In the genomic region with DNA sequence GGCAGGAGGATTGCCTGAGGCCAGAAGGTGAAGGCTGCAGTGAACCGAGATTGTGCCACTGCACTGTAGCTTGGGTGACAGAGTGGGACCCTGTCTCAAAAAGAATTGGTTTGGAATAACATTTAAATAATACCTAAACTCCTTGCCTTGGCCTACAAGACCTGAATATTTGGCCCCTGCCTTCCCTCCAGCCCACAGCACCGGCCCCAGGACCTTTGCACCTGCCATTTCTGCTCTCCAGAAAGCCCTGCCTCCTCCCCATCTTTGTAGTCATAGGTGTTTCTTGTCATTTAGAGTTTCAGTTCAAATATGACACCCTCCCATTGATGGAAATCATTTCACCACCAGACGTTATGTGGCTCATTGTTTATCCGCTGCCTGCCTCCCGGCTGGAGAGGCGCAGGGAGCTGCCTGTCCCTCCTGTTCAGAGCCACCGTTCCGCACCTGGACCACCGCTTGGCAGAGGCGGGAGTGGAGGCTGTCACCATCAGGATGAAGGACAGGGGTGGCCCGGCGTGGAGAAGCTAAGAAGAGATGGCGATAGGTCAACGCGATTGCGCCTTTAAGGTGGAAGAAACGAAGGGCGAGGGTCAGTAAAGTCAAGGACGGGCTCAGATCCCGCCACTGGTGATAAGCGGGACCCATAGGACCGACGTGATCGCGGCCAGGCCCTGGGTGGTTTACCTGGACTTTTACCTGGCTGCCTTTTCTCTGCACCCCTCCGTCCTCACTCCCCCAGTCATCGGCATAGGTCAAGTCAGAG, we compare ENCODE assay signal across 8 cellular contexts. TPM values are rescaled to one million over a fixed set of nuclear protein-coding genes. Genes with fewer than 3 reads are reported as not detected.
DNase-seq lines count a peak whose midpoint lies in the region; ATAC-seq and TF ChIP-seq lines count a peak whose summit lies in the region.

No MANE protein-coding gene starts in this region.

- H3K4me2 ChIP-seq in HCT116 (ENCODE audit: low read length) = peak overlapping the region; percentile 86

- H3K9ac ChIP-seq in HCT116 (ENCODE audit: low read length) (peak overlapping the region; percentile 52), skeletal muscle tissue (ENCODE audit: low read depth in 1 of 3, low read length in 3 of 3) (peak overlapping the region; percentile 64 to 74 (median 73))

- H3K4me1 ChIP-seq in HCT116 (ENCODE audit: control insufficient read depth in 1 of 2, insufficient read depth in 2 of 2, low read length in 2 of 2) (peaks cover 56 to 73% of the 10 kb centered on the region in 2 experiments), skeletal muscle tissue (ENCODE audit: control insufficient read depth in 3 of 3, insufficient read depth in 3 of 3, low read length in 3 of 3) (peaks cover 57 to 72% (median 60%) of the 10 kb centered on the region in 3 donors)

- H3K4me3 ChIP-seq in HCT116 (replicated peaks in 1 of 2; ENCODE audit: low read depth in 1 of 2, low read length in 2 of 2) = peak overlapping the region; percentile 44 to 78
- H3K4me3 ChIP-seq in WERI-Rb-1 (ENCODE audit: low read depth, low read length) = no peak overlapping the region
- peak overlapping the region; percentile 21 to 44 for H3K4me3 ChIP-seq in foreskin fibroblast (ENCODE audit: low read depth in 1 of 2, low read length in 2 of 2)
- H3K4me3 ChIP-seq in skeletal muscle tissue (ENCODE audit: low read length in 3 of 3) = peak overlapping the region; percentile 52 to 65 (median 58)

- DNase-seq in HCT116 (ENCODE audit: low read depth, low spot score) (no peak), WERI-Rb-1 (no peak), foreskin fibroblast (no peak), DMS79 treated with DMSO at 0.1 percent for 48 hours (lab: John Stamatoyannopoulos, UW) (no peak), hypothalamus (lab: John Stamatoyannopoulos, UW) (no peak), GM10266 (ENCODE audit: extremely low spot score) (no peak), DMS79 (lab: John Stamatoyannopoulos, UW) (no peak)

- H3K79me2 ChIP-seq in HCT116 (ENCODE audit: insufficient read depth, low read length) = peaks cover 21% of the 10 kb centered on the region

- no peaks in the 10 kb centered on the region for H3K9me2 ChIP-seq in HCT116 (ENCODE audit: insufficient read depth)

- H2AFZ ChIP-seq in HCT116 (ENCODE audit: low read depth, low read length, poor library complexity, severe bottlenecking) = peak overlapping the region; percentile 88

- no TSS peak for BruUV-seq in HCT116 (replicated peaks; lab: Mats Ljungman, UMichigan)

- no peaks in the 10 kb centered on the region for H3K9me3 ChIP-seq in HCT116 (ENCODE audit: control insufficient read depth in 1 of 2, insufficient read depth in 1 of 2, low read depth in 1 of 2, low read length in 2 of 2)
- H3K9me3 ChIP-seq in WERI-Rb-1 (ENCODE audit: severe bottlenecking) = no peaks in the 10 kb centered on the region
- H3K9me3 ChIP-seq in skeletal muscle tissue (ENCODE audit: control insufficient read depth in 3 of 3, low read length in 3 of 3) = no peaks in the 10 kb centered on the region

- POLR2A ChIA-PET in HCT116 (lab: Charles Lee) = no interaction called here

- no peak for TF ChIP-seq RAD21 in HCT116 (IDR thresholded peaks at IDR 0.05; ENCODE audit: low read depth)

- TF ChIP-seq CTCF in HCT116 (IDR thresholded peaks at IDR 0.05 in 2 of 3, conservative IDR thresholded peaks at IDR 0.05 in 1 of 3; ENCODE audit: borderline replicate concordance in 1 of 3, insufficient read depth in 1 of 3, low read depth in 2 of 3, low read length in 2 of 3) (no peak), WERI-Rb-1 (IDR thresholded peaks at IDR 0.05; ENCODE audit: low read depth, low read length) (no peak), foreskin fibroblast (IDR thresholded peaks at IDR 0.05; ENCODE audit: low read depth, low read length) (no peak), GM10266 (IDR thresholded peaks at IDR 0.05; ENCODE audit: control insufficient read depth, insufficient read depth, low read depth, missing control alignments) (no peak)

- H3K27me3 ChIP-seq in HCT116 (ENCODE audit: insufficient read depth, low read length) = no peaks in the 10 kb centered on the region
- no peaks in the 10 kb centered on the region for H3K27me3 ChIP-seq in WERI-Rb-1 (ENCODE audit: insufficient read depth, low read depth, severe bottlenecking)
- H3K27me3 ChIP-seq in skeletal muscle tissue (ENCODE audit: control insufficient read depth in 3 of 3, insufficient read depth in 3 of 3, low read length in 3 of 3) = no peaks in the 10 kb centered on the region

- RAD21 ChIA-PET in HCT116 (lab: Charles Lee; ENCODE audit: low non-redundant PET in 1 of 2, low total read pairs in 2 of 2, uncharacterized antibody in 2 of 2, unreplicated experiment in 2 of 2) = no interaction called here

- no peak for TF ChIP-seq POLR2A in HCT116 (IDR thresholded peaks at IDR 0.05; ENCODE audit: borderline replicate concordance, extremely low read depth, insufficient read depth, insufficient read length)

- H3K36me3 ChIP-seq in HCT116 (ENCODE audit: control insufficient read depth in 1 of 2, insufficient read depth in 2 of 2, low read length in 2 of 2) (no peaks in the 10 kb centered on the region), WERI-Rb-1 (peaks cover 3% of the 10 kb centered on the region; the same call in 1 of the 2 replicates), skeletal muscle tissue (ENCODE audit: control insufficient read depth in 3 of 3, insufficient read depth in 3 of 3, low read length in 3 of 3) (no peaks in the 10 kb centered on the region)

- intact Hi-C loops in HCT116 (cut with micrococcal nuclease) = no loop called here

- ATAC-seq in HCT116 = peak; percentile 1; the same call in 1 of the 2 replicates

- no peaks in the 10 kb centered on the region for H4K20me1 ChIP-seq in HCT116 (ENCODE audit: insufficient read depth)

- H3K27ac ChIP-seq in HCT116 (ENCODE audit: low read depth, low read length) = peak overlapping the region; percentile 69
- H3K27ac ChIP-seq in WERI-Rb-1 = peak overlapping the region; percentile 90
- peak overlapping the region; percentile 76 for H3K27ac ChIP-seq in skeletal muscle tissue (ENCODE audit: low read depth, low read length)

- CTCF ChIA-PET in HCT116 (lab: Charles Lee) = interaction anchor here (0.8 to 2.8 kb wide), 5 partner anchors 13 to 613 kb away, joined by 3 to 20 read pairs (median 4); a partner anchor contains a TSS

TF ChIP-seq in HCT116, 20 proteins besides CTCF, POLR2A, EP300 and RAD21:
- TF ChIP-seq CBX3 (IDR thresholded peaks at IDR 0.05; ENCODE audit: low read depth) (no peak), POLR2AphosphoS5 (IDR thresholded peaks at IDR 0.05; ENCODE audit: low read depth, low read length) (no peak), ELF1 (IDR thresholded peaks at IDR 0.05; ENCODE audit: borderline replicate concordance, low read depth) (no peak), ZNF274 (IDR thresholded peaks at IDR 0.05; ENCODE audit: low read depth, low read length) (no peak), FOSL1 (IDR thresholded peaks at IDR 0.05; ENCODE audit: low read depth) (no peak), EZH2 (IDR thresholded peaks at IDR 0.05) (no peak), TCF7L2 (IDR thresholded peaks at IDR 0.05; ENCODE audit: borderline replicate concordance, extremely low read depth, insufficient read depth, insufficient read length) (no peak), JUND (IDR thresholded peaks at IDR 0.05) (no peak), SRF (IDR thresholded peaks at IDR 0.05; ENCODE audit: low read depth) (no peak), ZFX (IDR thresholded peaks at IDR 0.05) (no peak), ATF3 (IDR thresholded peaks at IDR 0.05) (no peak)
- TF ChIP-seq, protein P1, sequence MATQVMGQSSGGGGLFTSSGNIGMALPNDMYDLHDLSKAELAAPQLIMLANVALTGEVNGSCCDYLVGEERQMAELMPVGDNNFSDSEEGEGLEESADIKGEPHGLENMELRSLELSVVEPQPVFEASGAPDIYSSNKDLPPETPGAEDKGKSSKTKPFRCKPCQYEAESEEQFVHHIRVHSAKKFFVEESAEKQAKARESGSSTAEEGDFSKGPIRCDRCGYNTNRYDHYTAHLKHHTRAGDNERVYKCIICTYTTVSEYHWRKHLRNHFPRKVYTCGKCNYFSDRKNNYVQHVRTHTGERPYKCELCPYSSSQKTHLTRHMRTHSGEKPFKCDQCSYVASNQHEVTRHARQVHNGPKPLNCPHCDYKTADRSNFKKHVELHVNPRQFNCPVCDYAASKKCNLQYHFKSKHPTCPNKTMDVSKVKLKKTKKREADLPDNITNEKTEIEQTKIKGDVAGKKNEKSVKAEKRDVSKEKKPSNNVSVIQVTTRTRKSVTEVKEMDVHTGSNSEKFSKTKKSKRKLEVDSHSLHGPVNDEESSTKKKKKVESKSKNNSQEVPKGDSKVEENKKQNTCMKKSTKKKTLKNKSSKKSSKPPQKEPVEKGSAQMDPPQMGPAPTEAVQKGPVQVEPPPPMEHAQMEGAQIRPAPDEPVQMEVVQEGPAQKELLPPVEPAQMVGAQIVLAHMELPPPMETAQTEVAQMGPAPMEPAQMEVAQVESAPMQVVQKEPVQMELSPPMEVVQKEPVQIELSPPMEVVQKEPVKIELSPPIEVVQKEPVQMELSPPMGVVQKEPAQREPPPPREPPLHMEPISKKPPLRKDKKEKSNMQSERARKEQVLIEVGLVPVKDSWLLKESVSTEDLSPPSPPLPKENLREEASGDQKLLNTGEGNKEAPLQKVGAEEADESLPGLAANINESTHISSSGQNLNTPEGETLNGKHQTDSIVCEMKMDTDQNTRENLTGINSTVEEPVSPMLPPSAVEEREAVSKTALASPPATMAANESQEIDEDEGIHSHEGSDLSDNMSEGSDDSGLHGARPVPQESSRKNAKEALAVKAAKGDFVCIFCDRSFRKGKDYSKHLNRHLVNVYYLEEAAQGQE (IDR thresholded peaks at IDR 0.05; ENCODE audit: low read depth) = no peak

RNA-seq across cellular contexts. Expression of gene LPIN1, which starts 0.6 kb away (rescaled TPM):
- total RNA-seq in HCT116 (2021; ENCODE audit: unreplicated experiment) = 16.7 TPM
- polyA plus RNA-seq in HCT116 (2012) = 7.7 and 9.4 TPM in 2 replicates
- 18.8 TPM for total RNA-seq in skeletal muscle tissue
